ENCODE assay signal across 13 cellular contexts in the genomic region with DNA sequence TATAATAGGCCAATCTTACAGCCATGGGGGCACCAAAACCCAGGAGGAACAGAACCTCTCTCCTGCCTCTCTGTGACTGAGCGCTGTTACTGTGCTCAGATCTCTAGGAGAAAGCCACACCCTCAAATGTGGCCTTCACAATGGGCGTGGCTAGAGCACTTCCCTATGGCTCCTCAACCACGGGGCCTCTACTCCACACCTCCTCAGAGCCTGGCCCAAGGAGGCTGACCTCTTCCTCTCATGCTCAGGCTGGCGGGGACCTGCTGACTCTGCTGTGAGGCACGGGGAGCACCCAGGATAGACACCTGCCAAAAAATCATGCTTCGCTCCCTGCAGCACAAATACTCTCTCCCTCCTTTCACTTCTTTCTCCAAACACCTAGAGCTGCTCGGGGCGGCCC. TPM values are rescaled to one million over a fixed set of nuclear protein-coding genes. Genes with fewer than 3 reads are reported as not detected.
DNase-seq lines count a peak whose midpoint lies in the region; ATAC-seq, FAIRE-seq and TF ChIP-seq lines count a peak whose summit lies in the region.
"Had no signal": no experiment of that assay in that cellular context is flagged by ENCODE, and none has a peak within 500 bp of the region (broad histone marks: within the 10 kb centered on the region; RNA-seq: fewer than 3 reads in every experiment).

No MANE protein-coding gene starts in this region.

- no peak overlapping the region for H3K9ac ChIP-seq in H9 (ENCODE audit: extremely low read depth, insufficient read length, low read length)

- no peaks in the 10 kb centered on the region for H3K9me3 ChIP-seq in H9 (ENCODE audit: control insufficient read depth, low read depth, low read length)
- no peaks in the 10 kb centered on the region for H3K9me3 ChIP-seq in pancreas

- H3K4me2 ChIP-seq in H9 (ENCODE audit: insufficient read depth, insufficient read length, low read length) = no peak overlapping the region

- no peak overlapping the region for H3K14ac ChIP-seq in H9 (ENCODE audit: insufficient read depth, low read length)

- peaks cover 0 to 15% (median 9%) of the 10 kb centered on the region in 3 experiments; a peak in 6 of 7 replicates for H3K36me3 Mint-ChIP-seq in H9 (ENCODE audit: insufficient read depth in 1 of 3, low read depth in 3 of 3)
- H3K36me3 Mint-ChIP-seq in chondrocyte (ENCODE audit: low read depth) = no peaks in the 10 kb centered on the region
- H3K36me3 Mint-ChIP-seq: natural killer cell treated with Interleukin-12 subunit alpha and Interleukin-12 subunit beta and Interleukin-15 and Interleukin-18, amount 100 ng/mL, for 72 hours had no signal

- no peak overlapping the region for H3T11ph ChIP-seq in H9 (ENCODE audit: low read length)

- H3K79me1 ChIP-seq in H9 (ENCODE audit: insufficient read depth, low read depth, low read length, poor library complexity, severe bottlenecking) = no peaks in the 10 kb centered on the region

- H3K27ac Mint-ChIP-seq in H9 = peak overlapping the region in 2 of 3 experiments; percentile 24 to 59; a peak in 2 of 7 replicates
- no peak overlapping the region for H3K27ac Mint-ChIP-seq in chondrocyte (ENCODE audit: unreplicated experiment)
- H3K27ac Mint-ChIP-seq: natural killer cell treated with Interleukin-12 subunit alpha and Interleukin-12 subunit beta and Interleukin-15 and Interleukin-18, amount 100 ng/mL, for 72 hours; T-helper 17 cell had no signal

- H3K18ac ChIP-seq in H9 (ENCODE audit: insufficient read length, low read depth, low read length) = no peak overlapping the region

- DNase-seq in H9 (peak; percentile 69), NB4 (ENCODE audit: low read depth) (peak; percentile 60), chondrocyte (ENCODE audit: low spot score) (peak; percentile 72), pancreas (no peak), medulla oblongata (ENCODE audit: extremely low spot score) (no peak), left lobe of liver (ENCODE audit: low spot score) (no peak)
- DNase-seq: activated CD8-positive, alpha-beta memory T cell treated with anti-CD3 and anti-CD28 coated beads, Interleukin-2, amount 50 U/mL, for 4 hours; Calu3; NCI-H1105; NCI-H748 treated with DMSO at 0.1 percent for 48 hours; T-helper 17 cell had no signal

- no peak overlapping the region for H2BK15ac ChIP-seq in H9 (ENCODE audit: low read depth, low read length)

- no peak overlapping the region for H3K4me3 ChIP-seq in NB4 (ENCODE audit: low read depth, low read length)
- no peak overlapping the region for H3K4me3 ChIP-seq in pancreas

- 0 out of 2 replicates have a peak, but pooled peaks cover 5% of the 10 kb centered on the region for H3K4me1 ChIP-seq in H9 (ENCODE audit: insufficient read depth, low read length)
- H3K4me1 ChIP-seq in pancreas = no peaks in the 10 kb centered on the region

- H3K4me1 Mint-ChIP-seq in H9 (peaks cover 39 to 48% of the 10 kb centered on the region in 2 experiments), chondrocyte (ENCODE audit: low read depth) (no peaks in the 10 kb centered on the region)

- H2BK120ac ChIP-seq in H9 (ENCODE audit: low read depth, low read length, poor library complexity, severe bottlenecking) = no peak overlapping the region

- no peak overlapping the region for H3K4me3 Mint-ChIP-seq in H9
- no peak overlapping the region for H3K4me3 Mint-ChIP-seq in chondrocyte (ENCODE audit: unreplicated experiment)
- H3K4me3 Mint-ChIP-seq: natural killer cell treated with Interleukin-12 subunit alpha and Interleukin-12 subunit beta and Interleukin-15 and Interleukin-18, amount 100 ng/mL, for 72 hours; T-helper 17 cell had no signal

- TF ChIP-seq CTCF in H9 (conservative IDR thresholded peaks at IDR 0.05) (no peak), NB4 (IDR thresholded peaks at IDR 0.05; ENCODE audit: low read depth, low read length) (no peak), chondrocyte (IDR thresholded peaks at IDR 0.05) (no peak), pancreas (IDR thresholded peaks at IDR 0.05) (no peak)

- H3K23me2 ChIP-seq in H9 (ENCODE audit: insufficient read length, low read depth, low read length, poor library complexity, severe bottlenecking) = no peaks in the 10 kb centered on the region

- H3K56ac ChIP-seq in H9 (ENCODE audit: insufficient read length, low read depth, low read length) = no peak overlapping the region

- H2BK20ac ChIP-seq in H9 (ENCODE audit: low read depth, low read length, poor library complexity, severe bottlenecking) = no peak overlapping the region

- H2AFZ ChIP-seq in H9 (ENCODE audit: low read length) = no peak overlapping the region

- WGBS in H9 (ENCODE audit: extremely low coverage, insufficient read length, low lambda C conversion rate) = no CpG with 5 or more reads among the region's 8 CpGs
- WGBS in pancreas, 2 donors = 89 to 90% methylated on average over 8 of the region's 8 CpGs

- no peaks in the 10 kb centered on the region for H3K9me3 Mint-ChIP-seq in H9
- H3K9me3 Mint-ChIP-seq in chondrocyte (ENCODE audit: low read depth) = no peaks in the 10 kb centered on the region
- H3K9me3 Mint-ChIP-seq: natural killer cell treated with Interleukin-12 subunit alpha and Interleukin-12 subunit beta and Interleukin-15 and Interleukin-18, amount 100 ng/mL, for 72 hours had no signal

- no peak overlapping the region for H3K27ac ChIP-seq in H9 (ENCODE audit: insufficient read length, low read depth, low read length)
- no peak overlapping the region for H3K27ac ChIP-seq in pancreas

- H3K36me3 ChIP-seq in pancreas = peaks cover 0 to 13% (median 0%) of the 10 kb centered on the region in 3 donors

- H3K4ac ChIP-seq in H9 (ENCODE audit: low read depth, low read length) = no peak overlapping the region

- no peak overlapping the region for H4K91ac ChIP-seq in H9 (ENCODE audit: insufficient read length, low read depth, low read length)

- no peak overlapping the region for H2BK12ac ChIP-seq in H9 (ENCODE audit: insufficient read length, low read depth, low read length)

- no peak overlapping the region for H2AK5ac ChIP-seq in H9 (ENCODE audit: insufficient read length, low read length)

- no peak for TF ChIP-seq POLR2A in NB4 (IDR thresholded peaks at IDR 0.05; ENCODE audit: extremely low read depth, insufficient read length)

- no peaks in the 10 kb centered on the region for H4K20me1 ChIP-seq in H9 (ENCODE audit: control insufficient read depth, insufficient read depth, insufficient read length)

- intact Hi-C loops in pancreas (cut with DNase I) = no loop called here

- H4K8ac ChIP-seq in H9 (replicated peaks; ENCODE audit: insufficient read length, low read depth, low read length) = no peak overlapping the region

- no peaks in the 10 kb centered on the region for H3K27me3 ChIP-seq in H9 (ENCODE audit: insufficient read depth, low read length)
- H3K27me3 ChIP-seq in pancreas = no peaks in the 10 kb centered on the region

- peak in 3 of 4 donors; percentile 32 to 62 (median 58) for ATAC-seq in pancreas
- no peak for ATAC-seq in GM18520 (IDR thresholded peaks at IDR 0.05; ENCODE audit: unreplicated experiment)
- no peak for ATAC-seq in left lobe of liver
- ATAC-seq: natural killer cell treated with Interleukin-12 subunit alpha and Interleukin-12 subunit beta and Interleukin-15 and Interleukin-18, amount 100 ng/mL, for 72 hours; T-helper 17 cell had no signal

- no peak overlapping the region for H2BK5ac ChIP-seq in H9 (ENCODE audit: insufficient read length, low read length)

- H3K79me2 ChIP-seq in H9 (ENCODE audit: insufficient read depth, low read length) = no peaks in the 10 kb centered on the region

- FAIRE-seq in pancreas (lab: Jason Lieb, UNC) = no peak

- H4K5ac ChIP-seq in H9 (ENCODE audit: insufficient read length, low read depth, low read length) = no peak overlapping the region

- H3K27me3 Mint-ChIP-seq in H9 (ENCODE audit: low read depth) (no peaks in the 10 kb centered on the region), chondrocyte (ENCODE audit: low read depth) (no peaks in the 10 kb centered on the region)
- H3K27me3 Mint-ChIP-seq: T-helper 17 cell had no signal

- H3K23ac ChIP-seq in H9 (ENCODE audit: insufficient read length, low read depth, low read length) = no peak overlapping the region

RNA-seq across cellular contexts. Expression of a gene that starts 41.0 kb away (rescaled TPM):
- total RNA-seq in H9 (2021) = 165 and 169 TPM in 2 replicates
- total RNA-seq in chondrocyte = 116 to 135 TPM (median 117 TPM) in 3 replicates
- 10 to 100 TPM; 39.3 to 63.1 (median 53.5) TPM for total RNA-seq in pancreas
- polyA plus RNA-seq in pancreas = 10 to 100 TPM; 42.1 to 73.6 TPM
- 51.0 TPM for total RNA-seq in left lobe of liver

Comparison
In these comparisons a context has a peak if more than half of its experiments do, and no peak if none do; other contexts are left out.
1. DNase-seq: peak in H9 (single experiment), NB4 (single experiment) and chondrocyte (single experiment); none in pancreas (0 of 6), medulla oblongata (single experiment) and left lobe of liver (single experiment).
2. ATAC-seq: peak in pancreas (3 of 4); none in GM18520 (single experiment) and left lobe of liver (single experiment).